1 cellular context compared by ENCODE assay signal in the genomic region with DNA sequence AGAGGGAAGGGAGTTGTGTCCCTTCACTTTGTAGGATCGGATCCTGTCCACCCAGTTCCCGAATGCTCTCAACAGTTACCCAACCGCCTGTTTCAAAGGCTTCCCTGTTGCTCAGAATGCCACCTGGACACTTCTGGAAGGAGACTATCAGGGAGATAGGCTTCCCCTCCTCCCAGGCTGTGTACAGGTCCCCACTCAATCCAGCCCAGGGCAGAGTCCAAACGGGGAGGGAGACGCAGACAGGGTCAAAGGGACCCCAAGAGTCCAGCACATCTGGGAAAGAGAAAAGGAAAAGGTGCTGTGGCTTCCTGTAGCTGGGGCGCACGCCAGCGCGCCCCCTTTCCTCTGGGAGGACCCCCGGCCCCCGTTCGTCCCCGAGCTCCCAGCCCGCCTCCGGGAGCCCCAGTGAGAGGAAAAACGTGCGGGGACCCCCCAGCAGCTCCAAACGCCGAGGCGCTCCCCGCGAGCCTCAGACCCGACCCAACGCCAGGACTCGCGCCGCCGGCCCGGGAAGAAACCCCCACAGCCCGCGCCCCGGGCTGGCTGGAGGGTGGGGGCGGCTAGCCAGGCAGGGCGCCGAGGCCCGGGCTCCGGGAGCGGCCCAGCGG.
A peak's percentile ranks its signal among the peaks of the same experiment; 100 is the strongest.
TF ChIP-seq lines count a peak whose summit lies in the region.

No MANE protein-coding gene starts in this region.

TF ChIP-seq in HepG2, 621 proteins besides CTCF, POLR2A, EP300 and RAD21 (continued from another document and continues in another):
- TF ChIP-seq, protein P1, sequence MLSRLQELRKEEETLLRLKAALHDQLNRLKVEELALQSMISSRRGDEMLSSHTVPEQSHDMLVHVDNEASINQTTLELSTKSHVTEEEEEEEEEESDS (CRISPR knock-in tag; IDR thresholded peaks at IDR 0.05; ENCODE audit: borderline replicate concordance) = no peak
- TF ChIP-seq TBX2 (CRISPR knock-in tag; IDR thresholded peaks at IDR 0.05; ENCODE audit: borderline replicate concordance) = peak; percentile 32; the same call in 1 of the 2 replicates
- TF ChIP-seq, protein P2, sequence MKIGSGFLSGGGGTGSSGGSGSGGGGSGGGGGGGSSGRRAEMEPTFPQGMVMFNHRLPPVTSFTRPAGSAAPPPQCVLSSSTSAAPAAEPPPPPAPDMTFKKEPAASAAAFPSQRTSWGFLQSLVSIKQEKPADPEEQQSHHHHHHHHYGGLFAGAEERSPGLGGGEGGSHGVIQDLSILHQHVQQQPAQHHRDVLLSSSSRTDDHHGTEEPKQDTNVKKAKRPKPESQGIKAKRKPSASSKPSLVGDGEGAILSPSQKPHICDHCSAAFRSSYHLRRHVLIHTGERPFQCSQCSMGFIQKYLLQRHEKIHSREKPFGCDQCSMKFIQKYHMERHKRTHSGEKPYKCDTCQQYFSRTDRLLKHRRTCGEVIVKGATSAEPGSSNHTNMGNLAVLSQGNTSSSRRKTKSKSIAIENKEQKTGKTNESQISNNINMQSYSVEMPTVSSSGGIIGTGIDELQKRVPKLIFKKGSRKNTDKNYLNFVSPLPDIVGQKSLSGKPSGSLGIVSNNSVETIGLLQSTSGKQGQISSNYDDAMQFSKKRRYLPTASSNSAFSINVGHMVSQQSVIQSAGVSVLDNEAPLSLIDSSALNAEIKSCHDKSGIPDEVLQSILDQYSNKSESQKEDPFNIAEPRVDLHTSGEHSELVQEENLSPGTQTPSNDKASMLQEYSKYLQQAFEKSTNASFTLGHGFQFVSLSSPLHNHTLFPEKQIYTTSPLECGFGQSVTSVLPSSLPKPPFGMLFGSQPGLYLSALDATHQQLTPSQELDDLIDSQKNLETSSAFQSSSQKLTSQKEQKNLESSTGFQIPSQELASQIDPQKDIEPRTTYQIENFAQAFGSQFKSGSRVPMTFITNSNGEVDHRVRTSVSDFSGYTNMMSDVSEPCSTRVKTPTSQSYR (CRISPR knock-in tag; IDR thresholded peaks at IDR 0.05; ENCODE audit: borderline replicate concordance) = peak; percentile 53; the same call in 1 of the 2 replicates
- peak; percentile 86; the same call in 1 of the 2 replicates for TF ChIP-seq ZNF138 (CRISPR knock-in tag; IDR thresholded peaks at IDR 0.05; ENCODE audit: low read depth)
- 0 out of 2 replicates have a peak, but pooled peaks have one; percentile 2 for TF ChIP-seq ZNF510 (CRISPR knock-in tag; IDR thresholded peaks at IDR 0.05; ENCODE audit: low read depth)
- TF ChIP-seq KDM5A (IDR thresholded peaks at IDR 0.05; ENCODE audit: borderline replicate concordance, low read length) = peak; percentile 74; the same call in 1 of the 2 replicates
- TF ChIP-seq SIN3B (IDR thresholded peaks at IDR 0.05; ENCODE audit: low read length) = no peak
- TF ChIP-seq, protein P3, sequence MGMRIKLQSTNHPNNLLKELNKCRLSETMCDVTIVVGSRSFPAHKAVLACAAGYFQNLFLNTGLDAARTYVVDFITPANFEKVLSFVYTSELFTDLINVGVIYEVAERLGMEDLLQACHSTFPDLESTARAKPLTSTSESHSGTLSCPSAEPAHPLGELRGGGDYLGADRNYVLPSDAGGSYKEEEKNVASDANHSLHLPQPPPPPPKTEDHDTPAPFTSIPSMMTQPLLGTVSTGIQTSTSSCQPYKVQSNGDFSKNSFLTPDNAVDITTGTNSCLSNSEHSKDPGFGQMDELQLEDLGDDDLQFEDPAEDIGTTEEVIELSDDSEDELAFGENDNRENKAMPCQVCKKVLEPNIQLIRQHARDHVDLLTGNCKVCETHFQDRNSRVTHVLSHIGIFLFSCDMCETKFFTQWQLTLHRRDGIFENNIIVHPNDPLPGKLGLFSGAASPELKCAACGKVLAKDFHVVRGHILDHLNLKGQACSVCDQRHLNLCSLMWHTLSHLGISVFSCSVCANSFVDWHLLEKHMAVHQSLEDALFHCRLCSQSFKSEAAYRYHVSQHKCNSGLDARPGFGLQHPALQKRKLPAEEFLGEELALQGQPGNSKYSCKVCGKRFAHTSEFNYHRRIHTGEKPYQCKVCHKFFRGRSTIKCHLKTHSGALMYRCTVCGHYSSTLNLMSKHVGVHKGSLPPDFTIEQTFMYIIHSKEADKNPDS (CRISPR knock-in tag; IDR thresholded peaks at IDR 0.05) = peak; percentile 41; the same call in 1 of the 2 replicates
- TF ChIP-seq ZNF101 (CRISPR knock-in tag; IDR thresholded peaks at IDR 0.05; ENCODE audit: borderline replicate concordance, low read depth) = no peak
- TF ChIP-seq ZNF772 (CRISPR knock-in tag; IDR thresholded peaks at IDR 0.05) = 0 out of 2 replicates have a peak, but pooled peaks have one; percentile 27
- TF ChIP-seq FOSL2 (CRISPR knock-in tag; IDR thresholded peaks at IDR 0.05) = no peak
- TF ChIP-seq ZSCAN12 (CRISPR knock-in tag; IDR thresholded peaks at IDR 0.05) = 0 out of 2 replicates have a peak, but pooled peaks have one; percentile 37
- TF ChIP-seq, protein P4, sequence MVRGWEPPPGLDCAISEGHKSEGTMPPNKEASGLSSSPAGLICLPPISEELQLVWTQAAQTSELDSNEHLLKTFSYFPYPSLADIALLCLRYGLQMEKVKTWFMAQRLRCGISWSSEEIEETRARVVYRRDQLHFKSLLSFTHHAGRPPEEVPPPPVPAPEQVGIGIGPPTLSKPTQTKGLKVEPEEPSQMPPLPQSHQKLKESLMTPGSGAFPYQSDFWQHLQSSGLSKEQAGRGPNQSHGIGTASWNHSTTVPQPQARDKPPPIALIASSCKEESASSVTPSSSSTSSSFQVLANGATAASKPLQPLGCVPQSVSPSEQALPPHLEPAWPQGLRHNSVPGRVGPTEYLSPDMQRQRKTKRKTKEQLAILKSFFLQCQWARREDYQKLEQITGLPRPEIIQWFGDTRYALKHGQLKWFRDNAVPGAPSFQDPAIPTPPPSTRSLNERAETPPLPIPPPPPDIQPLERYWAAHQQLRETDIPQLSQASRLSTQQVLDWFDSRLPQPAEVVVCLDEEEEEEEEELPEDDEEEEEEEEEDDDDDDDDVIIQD (CRISPR knock-in tag; IDR thresholded peaks at IDR 0.05; ENCODE audit: low read depth) = no peak; the same call in 1 of the 2 replicates
- no peak for TF ChIP-seq ZNF589 (CRISPR knock-in tag; conservative IDR thresholded peaks at IDR 0.05)
- 0 out of 2 replicates have a peak, but pooled peaks have one; percentile 40 for TF ChIP-seq SATB2 (CRISPR knock-in tag; IDR thresholded peaks at IDR 0.05)
- TF ChIP-seq NFKB2 (CRISPR knock-in tag; IDR thresholded peaks at IDR 0.05; ENCODE audit: borderline replicate concordance) = peak; percentile 59; the same call in 1 of the 2 replicates
- no peak for TF ChIP-seq NRL (CRISPR knock-in tag; IDR thresholded peaks at IDR 0.05; ENCODE audit: borderline replicate concordance)
- no peak; the same call in 1 of the 2 replicates for TF ChIP-seq KAT8 (CRISPR knock-in tag; IDR thresholded peaks at IDR 0.05)
- no peak for TF ChIP-seq ZNF570 (CRISPR knock-in tag; IDR thresholded peaks at IDR 0.05; ENCODE audit: borderline replicate concordance)
- TF ChIP-seq ZMYM4 (CRISPR knock-in tag; IDR thresholded peaks at IDR 0.05) = peak; percentile 51; the same call in 1 of the 2 replicates
- no peak for TF ChIP-seq MTA3 (CRISPR knock-in tag; IDR thresholded peaks at IDR 0.05)
- TF ChIP-seq ZNF264 (CRISPR knock-in tag; IDR thresholded peaks at IDR 0.05) = 0 out of 2 replicates have a peak, but pooled peaks have one; percentile 44
- TF ChIP-seq RNF2 (conservative IDR thresholded peaks at IDR 0.05; ENCODE audit: low read depth) = no peak
- no peak for TF ChIP-seq TCF7L2 (IDR thresholded peaks at IDR 0.05; ENCODE audit: low read depth, low read length)
- TF ChIP-seq, protein P5, sequence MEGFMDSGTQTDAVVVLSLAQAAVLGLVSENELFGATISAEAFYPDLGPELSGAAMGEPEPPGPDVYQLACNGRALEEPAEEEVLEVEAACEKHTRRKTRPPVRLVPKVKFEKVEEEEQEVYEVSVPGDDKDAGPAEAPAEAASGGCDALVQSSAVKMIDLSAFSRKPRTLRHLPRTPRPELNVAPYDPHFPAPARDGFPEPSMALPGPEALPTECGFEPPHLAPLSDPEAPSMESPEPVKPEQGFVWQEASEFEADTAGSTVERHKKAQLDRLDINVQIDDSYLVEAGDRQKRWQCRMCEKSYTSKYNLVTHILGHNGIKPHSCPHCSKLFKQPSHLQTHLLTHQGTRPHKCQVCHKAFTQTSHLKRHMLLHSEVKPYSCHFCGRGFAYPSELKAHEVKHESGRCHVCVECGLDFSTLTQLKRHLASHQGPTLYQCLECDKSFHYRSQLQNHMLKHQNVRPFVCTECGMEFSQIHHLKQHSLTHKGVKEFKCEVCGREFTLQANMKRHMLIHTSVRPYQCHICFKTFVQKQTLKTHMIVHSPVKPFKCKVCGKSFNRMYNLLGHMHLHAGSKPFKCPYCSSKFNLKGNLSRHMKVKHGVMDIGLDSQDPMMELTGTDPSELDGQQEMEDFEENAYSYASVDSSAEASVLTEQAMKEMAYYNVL (CRISPR knock-in tag; IDR thresholded peaks at IDR 0.05; ENCODE audit: borderline replicate concordance) = no peak
- peak; percentile 51; the same call in 1 of the 2 replicates for TF ChIP-seq ZNF788 (CRISPR knock-in tag; IDR thresholded peaks at IDR 0.05; ENCODE audit: borderline replicate concordance)
- TF ChIP-seq MED8 (CRISPR knock-in tag; IDR thresholded peaks at IDR 0.05; ENCODE audit: insufficient replicate concordance) = no peak
- peak; percentile 47; the same call in 1 of the 2 replicates for TF ChIP-seq ZNF263 (CRISPR knock-in tag; IDR thresholded peaks at IDR 0.05)
- no peak for TF ChIP-seq RFX5 (IDR thresholded peaks at IDR 0.05; ENCODE audit: low read depth, low read length)
- TF ChIP-seq, protein P6, sequence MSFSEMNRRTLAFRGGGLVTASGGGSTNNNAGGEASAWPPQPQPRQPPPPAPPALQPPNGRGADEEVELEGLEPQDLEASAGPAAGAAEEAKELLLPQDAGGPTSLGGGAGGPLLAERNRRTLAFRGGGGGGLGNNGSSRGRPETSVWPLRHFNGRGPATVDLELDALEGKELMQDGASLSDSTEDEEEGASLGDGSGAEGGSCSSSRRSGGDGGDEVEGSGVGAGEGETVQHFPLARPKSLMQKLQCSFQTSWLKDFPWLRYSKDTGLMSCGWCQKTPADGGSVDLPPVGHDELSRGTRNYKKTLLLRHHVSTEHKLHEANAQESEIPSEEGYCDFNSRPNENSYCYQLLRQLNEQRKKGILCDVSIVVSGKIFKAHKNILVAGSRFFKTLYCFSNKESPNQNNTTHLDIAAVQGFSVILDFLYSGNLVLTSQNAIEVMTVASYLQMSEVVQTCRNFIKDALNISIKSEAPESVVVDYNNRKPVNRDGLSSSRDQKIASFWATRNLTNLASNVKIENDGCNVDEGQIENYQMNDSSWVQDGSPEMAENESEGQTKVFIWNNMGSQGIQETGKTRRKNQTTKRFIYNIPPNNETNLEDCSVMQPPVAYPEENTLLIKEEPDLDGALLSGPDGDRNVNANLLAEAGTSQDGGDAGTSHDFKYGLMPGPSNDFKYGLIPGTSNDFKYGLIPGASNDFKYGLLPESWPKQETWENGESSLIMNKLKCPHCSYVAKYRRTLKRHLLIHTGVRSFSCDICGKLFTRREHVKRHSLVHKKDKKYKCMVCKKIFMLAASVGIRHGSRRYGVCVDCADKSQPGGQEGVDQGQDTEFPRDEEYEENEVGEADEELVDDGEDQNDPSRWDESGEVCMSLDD (CRISPR knock-in tag; IDR thresholded peaks at IDR 0.05; ENCODE audit: borderline replicate concordance) = peak; percentile 84; the same call in 1 of the 2 replicates
- TF ChIP-seq, protein P7, sequence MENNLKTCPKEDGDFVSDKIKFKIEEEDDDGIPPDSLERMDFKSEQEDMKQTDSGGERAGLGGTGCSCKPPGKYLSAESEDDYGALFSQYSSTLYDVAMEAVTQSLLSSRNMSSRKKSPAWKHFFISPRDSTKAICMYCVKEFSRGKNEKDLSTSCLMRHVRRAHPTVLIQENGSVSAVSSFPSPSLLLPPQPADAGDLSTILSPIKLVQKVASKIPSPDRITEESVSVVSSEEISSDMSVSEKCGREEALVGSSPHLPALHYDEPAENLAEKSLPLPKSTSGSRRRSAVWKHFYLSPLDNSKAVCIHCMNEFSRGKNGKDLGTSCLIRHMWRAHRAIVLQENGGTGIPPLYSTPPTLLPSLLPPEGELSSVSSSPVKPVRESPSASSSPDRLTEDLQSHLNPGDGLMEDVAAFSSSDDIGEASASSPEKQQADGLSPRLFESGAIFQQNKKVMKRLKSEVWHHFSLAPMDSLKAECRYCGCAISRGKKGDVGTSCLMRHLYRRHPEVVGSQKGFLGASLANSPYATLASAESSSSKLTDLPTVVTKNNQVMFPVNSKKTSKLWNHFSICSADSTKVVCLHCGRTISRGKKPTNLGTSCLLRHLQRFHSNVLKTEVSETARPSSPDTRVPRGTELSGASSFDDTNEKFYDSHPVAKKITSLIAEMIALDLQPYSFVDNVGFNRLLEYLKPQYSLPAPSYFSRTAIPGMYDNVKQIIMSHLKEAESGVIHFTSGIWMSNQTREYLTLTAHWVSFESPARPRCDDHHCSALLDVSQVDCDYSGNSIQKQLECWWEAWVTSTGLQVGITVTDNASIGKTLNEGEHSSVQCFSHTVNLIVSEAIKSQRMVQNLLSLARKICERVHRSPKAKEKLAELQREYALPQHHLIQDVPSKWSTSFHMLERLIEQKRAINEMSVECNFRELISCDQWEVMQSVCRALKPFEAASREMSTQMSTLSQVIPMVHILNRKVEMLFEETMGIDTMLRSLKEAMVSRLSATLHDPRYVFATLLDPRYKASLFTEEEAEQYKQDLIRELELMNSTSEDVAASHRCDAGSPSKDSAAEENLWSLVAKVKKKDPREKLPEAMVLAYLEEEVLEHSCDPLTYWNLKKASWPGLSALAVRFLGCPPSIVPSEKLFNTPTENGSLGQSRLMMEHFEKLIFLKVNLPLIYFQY (CRISPR knock-in tag; IDR thresholded peaks at IDR 0.05; ENCODE audit: borderline replicate concordance) = no peak
- TF ChIP-seq GATAD2A (CRISPR knock-in tag; IDR thresholded peaks at IDR 0.05) = 0 out of 2 replicates have a peak, but pooled peaks have one; percentile 20
- TF ChIP-seq ATF1 (CRISPR knock-in tag; IDR thresholded peaks at IDR 0.05) = no peak
- peak; percentile 50; the same call in 1 of the 2 replicates for TF ChIP-seq HOXA3 (CRISPR knock-in tag; IDR thresholded peaks at IDR 0.05)
- TF ChIP-seq DPF2 (CRISPR knock-in tag; IDR thresholded peaks at IDR 0.05; ENCODE audit: borderline replicate concordance, low read depth) = no peak
- TF ChIP-seq LCORL (IDR thresholded peaks at IDR 0.05) = no peak
- TF ChIP-seq LCORL (CRISPR knock-in tag; IDR thresholded peaks at IDR 0.05) = no peak; the same call in 1 of the 2 replicates
- TF ChIP-seq NCOA2 (CRISPR knock-in tag; IDR thresholded peaks at IDR 0.05) = no peak
- no peak for TF ChIP-seq ZNF484 (CRISPR knock-in tag; IDR thresholded peaks at IDR 0.05; ENCODE audit: borderline replicate concordance, low read depth)
- TF ChIP-seq NCOA5 (CRISPR knock-in tag; IDR thresholded peaks at IDR 0.05) = no peak
- TF ChIP-seq, protein P8, sequence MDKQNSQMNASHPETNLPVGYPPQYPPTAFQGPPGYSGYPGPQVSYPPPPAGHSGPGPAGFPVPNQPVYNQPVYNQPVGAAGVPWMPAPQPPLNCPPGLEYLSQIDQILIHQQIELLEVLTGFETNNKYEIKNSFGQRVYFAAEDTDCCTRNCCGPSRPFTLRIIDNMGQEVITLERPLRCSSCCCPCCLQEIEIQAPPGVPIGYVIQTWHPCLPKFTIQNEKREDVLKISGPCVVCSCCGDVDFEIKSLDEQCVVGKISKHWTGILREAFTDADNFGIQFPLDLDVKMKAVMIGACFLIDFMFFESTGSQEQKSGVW (CRISPR knock-in tag; IDR thresholded peaks at IDR 0.05; ENCODE audit: borderline replicate concordance) = no peak
- TF ChIP-seq ZMYM3 (CRISPR knock-in tag; IDR thresholded peaks at IDR 0.05) = peak; percentile 37; the same call in 1 of the 2 replicates
- TF ChIP-seq ZNF749 (CRISPR knock-in tag; IDR thresholded peaks at IDR 0.05; ENCODE audit: borderline replicate concordance) = no peak; the same call in 1 of the 2 replicates
- 0 out of 2 replicates have a peak, but pooled peaks have one; percentile 30 for TF ChIP-seq MTF1 (CRISPR knock-in tag; IDR thresholded peaks at IDR 0.05)
- TF ChIP-seq THAP11 (CRISPR knock-in tag; IDR thresholded peaks at IDR 0.05) = peak; percentile 35; the same call in 1 of the 2 replicates
- TF ChIP-seq KMT2A (CRISPR knock-in tag; IDR thresholded peaks at IDR 0.05) = peak; percentile 26; the same call in 1 of the 2 replicates
- no peak; the same call in 1 of the 2 replicates for TF ChIP-seq ZNF3 (CRISPR knock-in tag; IDR thresholded peaks at IDR 0.05)
